ENCODE assay signal across 20 cellular contexts in genomic region chr18:52007109-52007508, GRCh38.
DNase-seq lines count a peak whose midpoint lies in the region; FAIRE-seq and TF ChIP-seq lines count a peak whose summit lies in the region.
"Had no signal": no experiment of that assay in that cellular context is flagged by ENCODE, and none has a peak within 500 bp of the region (broad histone marks: within the 10 kb centered on the region; RNA-seq: fewer than 3 reads in every experiment).

No MANE protein-coding gene starts in this region.

- TF ChIP-seq CTCF in 22Rv1 (IDR thresholded peaks at IDR 0.05) = 0 out of 2 replicates have a peak, but pooled peaks have one; percentile 9
- peak; percentile 14 for TF ChIP-seq CTCF in D721Med (IDR thresholded peaks at IDR 0.05; ENCODE audit: insufficient read depth, missing control alignments)
- TF ChIP-seq CTCF in epithelial cell of proximal tubule (conservative IDR thresholded peaks at IDR 0.05; ENCODE audit: low read depth, low read length) = peak; percentile 49
- no peak for TF ChIP-seq CTCF in breast epithelium (IDR thresholded peaks at IDR 0.05)

- intact Hi-C loops in breast epithelium (cut with DNase I; ENCODE audit: low total_unique reads) = no loop called here

- no peaks in the 10 kb centered on the region for H3K36me3 ChIP-seq in breast epithelium
- H3K36me3 ChIP-seq: HAP-1 had no signal

- no peaks in the 10 kb centered on the region for H3K4me1 ChIP-seq in breast epithelium
- H3K4me1 ChIP-seq: HAP-1 had no signal

- H3K27me3 ChIP-seq in breast epithelium = no peaks in the 10 kb centered on the region

- no peak for TF ChIP-seq POLR2A in breast epithelium (IDR thresholded peaks at IDR 0.05)

- no peak overlapping the region for H3K4me3 ChIP-seq in epithelial cell of proximal tubule (ENCODE audit: low read depth, low read length)
- H3K4me3 ChIP-seq in breast epithelium = no peak overlapping the region
- H3K4me3 ChIP-seq: HAP-1 had no signal

- H3K9me3 ChIP-seq in breast epithelium = no peaks in the 10 kb centered on the region
- H3K9me3 ChIP-seq: HAP-1 had no signal

- no peak overlapping the region for H3K27ac ChIP-seq in 22Rv1
- H3K27ac ChIP-seq in breast epithelium = no peak overlapping the region
- H3K27ac ChIP-seq: C4-2B had no signal

- FAIRE-seq in D721Med (lab: Jason Lieb, UNC) = no peak

- DNase-seq in D721Med (ENCODE audit: insufficient read length, low spot score) (no peak), NCI-H82 (lab: John Stamatoyannopoulos, UW) (peak; percentile 34), epithelial cell of proximal tubule (ENCODE audit: low read depth) (no peak), NK-92 (lab: John Stamatoyannopoulos, UW; ENCODE audit: unreplicated experiment) (no peak), breast epithelium (ENCODE audit: low spot score in 2 of 2) (no peak), Ammon's horn (ENCODE audit: low spot score) (no peak)
- DNase-seq in activated effector memory CD4-positive, alpha-beta T cell treated with Interleukin-2 at 50 U/mL for 16 hours = no peak
- DNase-seq: ACHN, DND-41, MM.1S, NCI-H1092 treated with DMSO at 0.1 percent for 48 hours, NCI-H1694 treated with DMSO at 0.1 percent for 48 hours, NCI-H345, NCI-H524 treated with DMSO at 0.1 percent for 48 hours, OCI-M1, RPMI8226, SIG-M5 had no signal

Comparison
In these comparisons a context has a peak if more than half of its experiments do, and no peak if none do; other contexts are left out.
1. CTCF ChIP-seq: peak in 22Rv1 (single experiment), D721Med (single experiment) and epithelial cell of proximal tubule (single experiment); none in breast epithelium (0 of 3).